Comparison of ENCODE assay signal across 8 cellular contexts in genomic region chr12:116693259-116694227, GRCh38. TPM values are rescaled to one million over a fixed set of nuclear protein-coding genes. Genes with fewer than 3 reads are reported as not detected.
A peak's percentile ranks its signal among the peaks of the same experiment; 100 is the strongest.
DNase-seq lines count a peak whose midpoint lies in the region; ATAC-seq lines count a peak whose summit lies in the region.

No MANE protein-coding gene starts in this region.

- H3K36me3 Mint-ChIP-seq in activated CD4-positive, alpha-beta memory T cell treated with anti-CD3 and anti-CD28 coated beads, Interleukin-2, amount 10 ng/mL, durations not matched to agents 7 days and 5 days (ENCODE audit: low read depth) = no peaks in the 10 kb centered on the region

- peak overlapping the region; percentile 20 for H3K4me3 ChIP-seq in neuron (ENCODE audit: low read length)

- H3K9me3 Mint-ChIP-seq in activated CD4-positive, alpha-beta memory T cell treated with anti-CD3 and anti-CD28 coated beads, Interleukin-2, amount 10 ng/mL, durations not matched to agents 7 days and 5 days = no peaks in the 10 kb centered on the region

- no peaks in the 10 kb centered on the region for H3K9me3 ChIP-seq in neuron (ENCODE audit: low read length)

- no peaks in the 10 kb centered on the region for H3K36me3 ChIP-seq in neuron (ENCODE audit: insufficient read depth, low read length)

- CTCF ChIA-PET in activated CD4-positive, alpha-beta memory T cell treated with anti-CD3 and anti-CD28 coated beads, Interleukin-2, amount 10 ng/mL, durations not matched to agents 7 days and 5 days (lab: Charles Lee) = interaction anchor here (0.6 to 1.4 kb wide), 4 partner anchors 10 to 633 kb away, joined by 3 to 5 read pairs (median 4); no protein-coding TSS in a partner anchor

- DNase-seq in ELF-1 (ENCODE audit: low read depth, low spot score) (peak; percentile 34), NCI-H446 treated with DMSO at 0.1 percent for 48 hours (lab: John Stamatoyannopoulos, UW) (peak; percentile 56), ecto neural progenitor cell (ENCODE audit: low spot score) (peak; percentile 57), HCEC 1CT (no peak), Kasumi-1 (lab: John Stamatoyannopoulos, UW) (no peak)
- no peak for DNase-seq in activated CD4-positive, alpha-beta memory T cell treated with anti-CD3 and anti-CD28 coated beads, Interleukin-2, amount 10 ng/mL, durations not matched to agents 7 days and 5 days

- H3K4me3 Mint-ChIP-seq in activated CD4-positive, alpha-beta memory T cell treated with anti-CD3 and anti-CD28 coated beads, Interleukin-2, amount 10 ng/mL, durations not matched to agents 7 days and 5 days = no peak overlapping the region

- H3K27me3 Mint-ChIP-seq in activated CD4-positive, alpha-beta memory T cell treated with anti-CD3 and anti-CD28 coated beads, Interleukin-2, amount 10 ng/mL, durations not matched to agents 7 days and 5 days = peaks cover 41% of the 10 kb centered on the region

- peaks cover 31% of the 10 kb centered on the region for H3K27me3 ChIP-seq in neuron (ENCODE audit: insufficient read depth, low read length)

- H3K27ac Mint-ChIP-seq in activated CD4-positive, alpha-beta memory T cell treated with anti-CD3 and anti-CD28 coated beads, Interleukin-2, amount 10 ng/mL, durations not matched to agents 7 days and 5 days = no peak overlapping the region

- H3K4me1 ChIP-seq in neuron (ENCODE audit: insufficient read depth, low read length) = peaks cover 18% of the 10 kb centered on the region

- POLR2A ChIA-PET in activated CD4-positive, alpha-beta memory T cell treated with anti-CD3 and anti-CD28 coated beads, Interleukin-2, amount 10 ng/mL, durations not matched to agents 7 days and 5 days (lab: Charles Lee) = interaction anchor here (0.6 kb wide), 1 partner anchor 21 kb away, joined by 3 read pairs; no protein-coding TSS in a partner anchor

- H2AFZ ChIP-seq in neuron (ENCODE audit: low read depth, low read length) = no peak overlapping the region

- no peak for ATAC-seq in GM19397 (IDR thresholded peaks at IDR 0.05; ENCODE audit: unreplicated experiment)

- peaks cover 14% of the 10 kb centered on the region for H3K4me1 Mint-ChIP-seq in activated CD4-positive, alpha-beta memory T cell treated with anti-CD3 and anti-CD28 coated beads, Interleukin-2, amount 10 ng/mL, durations not matched to agents 7 days and 5 days

RNA-seq across cellular contexts. Expression of gene SPRING1, which starts 44.3 kb away (rescaled TPM):
- 10 to 100 TPM; 24.0 to 29.6 TPM for total RNA-seq in activated CD4-positive, alpha-beta memory T cell treated with anti-CD3 and anti-CD28 coated beads, Interleukin-2, amount 10 ng/mL, durations not matched to agents 7 days and 5 days

RNA-seq across cellular contexts. Expression of gene RNFT2, which starts 44.6 kb away (rescaled TPM):
- 1 to 10 TPM; 9.0 to 9.8 TPM for total RNA-seq in activated CD4-positive, alpha-beta memory T cell treated with anti-CD3 and anti-CD28 coated beads, Interleukin-2, amount 10 ng/mL, durations not matched to agents 7 days and 5 days

Comparison
In these comparisons a context has a peak if more than half of its experiments do, and no peak if none do; other contexts are left out.
1. DNase-seq: peak in ELF-1 (single experiment), NCI-H446 treated with DMSO at 0.1 percent for 48 hours (single experiment) and ecto neural progenitor cell (single experiment); none in activated CD4-positive, alpha-beta memory T cell treated with anti-CD3 and anti-CD28 coated beads, Interleukin-2, amount 10 ng/mL, durations not matched to agents 7 days and 5 days (single experiment), HCEC 1CT (single experiment) and Kasumi-1 (0 of 2).